In genomic region chr6:32164295-32164694, GRCh38 we compare ENCODE assay signal across 14 cellular contexts. TPM values are rescaled to one million over a fixed set of nuclear protein-coding genes. Genes with fewer than 3 reads are reported as not detected.
DNase-seq lines count a peak whose midpoint lies in the region; ATAC-seq and TF ChIP-seq lines count a peak whose summit lies in the region.
"Had no signal": no experiment of that assay in that cellular context is flagged by ENCODE, and none has a peak within 500 bp of the region (broad histone marks: within the 10 kb centered on the region; RNA-seq: fewer than 3 reads in every experiment).

TSS of gene EGFL8 (plus strand) at chr6:32164595. CDS start at chr6:32166166, 1,571 bp downstream.

- H3K27ac Mint-ChIP-seq in nephron progenitor cell = peak within 1 kb of the TSS; percentile 72
- H3K27ac Mint-ChIP-seq: activated B cell treated with CpG ODN at 0.5 μM for 24 hours; activated T-cell treated with anti-CD3 and anti-CD28 coated beads, Interleukin-2, amount 50 U/mL, for 72 hours; memory B cell had no signal

- H3K9me3 ChIP-seq in ectodermal cell (ENCODE audit: control insufficient read depth, low read length) (no peaks in the 10 kb centered on the region), tibial nerve (no peaks in the 10 kb centered on the region)

- TF ChIP-seq CTCF in nephron progenitor cell (IDR thresholded peaks at IDR 0.05) = no peak
- no peak for TF ChIP-seq CTCF in tibial nerve (IDR thresholded peaks at IDR 0.05)

- H3K27me3 Mint-ChIP-seq in nephron progenitor cell (ENCODE audit: low read depth, poor library complexity) = no peaks in the 10 kb centered on the region
- H3K27me3 Mint-ChIP-seq: activated B cell treated with CpG ODN at 0.5 μM for 24 hours, memory B cell had no signal

- CTCF ChIA-PET in activated CD8-positive, alpha-beta memory T cell treated with anti-CD3 and anti-CD28 coated beads for 36 hours (lab: Charles Lee) = interaction anchor here (1.6 kb wide), 1 partner anchor 10 kb away, joined by 4 read pairs; no protein-coding TSS in a partner anchor

- H3K9me3 Mint-ChIP-seq in nephron progenitor cell = no peaks in the 10 kb centered on the region
- H3K9me3 Mint-ChIP-seq: activated B cell treated with CpG ODN at 0.5 μM for 24 hours; activated T-cell treated with anti-CD3 and anti-CD28 coated beads, Interleukin-2, amount 50 U/mL, for 72 hours; memory B cell had no signal

- peaks cover 17% of the 10 kb centered on the region for H3K4me1 Mint-ChIP-seq in nephron progenitor cell

- no peak for ATAC-seq in GM21576 (IDR thresholded peaks at IDR 0.05; ENCODE audit: unreplicated experiment)
- no peak for ATAC-seq in HG03432 (IDR thresholded peaks at IDR 0.05; ENCODE audit: unreplicated experiment)
- ATAC-seq: activated T-cell treated with anti-CD3 and anti-CD28 coated beads, Interleukin-2, amount 50 U/mL, for 72 hours; foreskin keratinocyte; GM12878 had no signal

- H3K27me3 ChIP-seq in ectodermal cell (ENCODE audit: control insufficient read depth, insufficient read depth, low read length, poor library complexity, severe bottlenecking) = no peaks in the 10 kb centered on the region
- H3K27me3 ChIP-seq in tibial nerve = no peaks in the 10 kb centered on the region
- H3K27me3 ChIP-seq: foreskin keratinocyte had no signal

- H3K4me3 ChIP-seq in ectodermal cell (ENCODE audit: insufficient read depth, low read depth, low read length) = no peak within 1 kb of the TSS
- peak within 1 kb of the TSS in 1 of 4 donors; percentile 36 for H3K4me3 ChIP-seq in tibial nerve
- H3K4me3 ChIP-seq: GM12878 had no signal

- POLR2A ChIA-PET in activated CD8-positive, alpha-beta memory T cell treated with anti-CD3 and anti-CD28 coated beads for 36 hours (lab: Charles Lee) = interaction anchor here (0.6 kb wide), 1 partner anchor 502 kb away, joined by 6 read pairs; no protein-coding TSS in a partner anchor

- peaks cover 63% of the 10 kb centered on the region for H3K36me3 Mint-ChIP-seq in nephron progenitor cell (ENCODE audit: low read depth)

- no peak within 1 kb of the TSS for H3K4me3 Mint-ChIP-seq in nephron progenitor cell
- H3K4me3 Mint-ChIP-seq: activated B cell treated with CpG ODN at 0.5 μM for 24 hours; activated T-cell treated with anti-CD3 and anti-CD28 coated beads, Interleukin-2, amount 50 U/mL, for 72 hours; memory B cell had no signal

- TF ChIP-seq POLR2A in tibial nerve (IDR thresholded peaks at IDR 0.05) = no peak

- TF ChIP-seq EP300 in tibial nerve (IDR thresholded peaks at IDR 0.05) = no peak

- no peak for DNase-seq in activated CD8-positive, alpha-beta memory T cell treated with anti-CD3 and anti-CD28 coated beads for 24 hours
- no peak for DNase-seq in nephron progenitor cell
- DNase-seq in tibial nerve (ENCODE audit: low spot score in 2 of 2) = no peak
- DNase-seq in DMS 273 treated with DMSO at 0.1 percent for 48 hours (lab: John Stamatoyannopoulos, UW) = no peak
- DNase-seq: 8988T; activated B cell treated with CpG ODN at 0.5 μM for 24 hours; activated T-cell treated with anti-CD3 and anti-CD28 coated beads, Interleukin-2, amount 50 U/mL, for 72 hours; foreskin keratinocyte had no signal

- H3K27ac ChIP-seq in ectodermal cell (ENCODE audit: insufficient read depth, low read depth, low read length, poor library complexity, severe bottlenecking) (peak within 1 kb of the TSS; percentile 92), tibial nerve (peak within 1 kb of the TSS; percentile 61 to 88 (median 70))
- H3K27ac ChIP-seq: foreskin keratinocyte had no signal

- peaks cover 8% of the 10 kb centered on the region for H3K36me3 ChIP-seq in ectodermal cell (ENCODE audit: control insufficient read depth, insufficient read depth, low read length)
- peaks cover 0 to 94% (median 3%) of the 10 kb centered on the region in 3 donors for H3K36me3 ChIP-seq in tibial nerve

- H3K4me1 ChIP-seq in ectodermal cell (ENCODE audit: control insufficient read depth, insufficient read depth, low read length) = peaks cover 34% of the 10 kb centered on the region
- peaks cover 0 to 60% (median 18%) of the 10 kb centered on the region in 4 donors for H3K4me1 ChIP-seq in tibial nerve
- H3K4me1 ChIP-seq: foreskin keratinocyte had no signal

RNA-seq across cellular contexts. Expression of gene EGFL8, which starts in this region (rescaled TPM):
- 10 to 100 TPM; 11.9 to 12.3 TPM for total RNA-seq in activated CD8-positive, alpha-beta memory T cell treated with anti-CD3 and anti-CD28 coated beads for 36 hours
- polyA plus RNA-seq in ectodermal cell (2013, experiment 1 of 4) = 34.4 TPM
- 32.0 TPM for polyA plus RNA-seq in ectodermal cell (2013, experiment 2 of 4)
- 32.1 TPM for polyA plus RNA-seq in ectodermal cell (2013, experiment 3 of 4)
- polyA plus RNA-seq in ectodermal cell (2013, experiment 4 of 4) = 34.1 TPM
- total RNA-seq in tibial nerve = 100 to 1,000 TPM; 108 to 388 (median 270) TPM

Comparison
In these comparisons a context has a peak if more than half of its experiments do, and no peak if none do; other contexts are left out.
1. RNA of gene EGFL8 (total RNA-seq): 108 to 388 TPM in tibial nerve; 11.9 to 12.3 TPM in activated CD8-positive, alpha-beta memory T cell treated with anti-CD3 and anti-CD28 coated beads for 36 hours; every median in the first group is over 4 times any median in the second.